Comparison of ENCODE assay signal across 10 cellular contexts in the genomic region with DNA sequence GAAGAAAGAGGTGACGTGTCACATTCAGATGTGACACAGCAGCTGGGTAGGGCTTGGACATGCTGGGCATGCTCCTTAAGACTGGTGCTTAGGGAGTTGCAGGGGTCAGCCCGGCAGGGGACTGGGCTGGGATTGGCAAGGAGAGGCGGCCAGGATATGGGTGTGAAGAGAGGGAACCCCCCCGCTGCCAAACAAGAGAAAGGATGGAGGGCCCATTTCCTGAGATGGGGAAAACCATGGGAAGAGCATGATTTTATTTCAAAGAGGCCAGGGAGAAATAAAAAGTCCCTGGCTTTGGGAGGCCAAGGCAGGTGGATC. TPM values are rescaled to one million over a fixed set of nuclear protein-coding genes. Genes with fewer than 3 reads are reported as not detected.
A peak's percentile ranks its signal among the peaks of the same experiment; 100 is the strongest.
DNase-seq lines count a peak whose midpoint lies in the region; ATAC-seq and TF ChIP-seq lines count a peak whose summit lies in the region.
"Had no signal": no experiment of that assay in that cellular context is flagged by ENCODE, and none has a peak within 500 bp of the region (broad histone marks: within the 10 kb centered on the region; RNA-seq: fewer than 3 reads in every experiment).

No MANE protein-coding gene starts in this region.

- CTCF ChIA-PET in T-cell (lab: Charles Lee) = interaction anchor here in 1 of 2 donors (1.1 kb wide), 1 partner anchor 32 kb away, joined by 3 read pairs; no protein-coding TSS in a partner anchor

- H3K4me3 ChIP-seq in hepatocyte = no peak overlapping the region
- H3K4me3 ChIP-seq: pancreas had no signal

- peaks cover 9% of the 10 kb centered on the region for H3K36me3 ChIP-seq in hepatocyte (replicated peaks; ENCODE audit: insufficient read depth, low read depth)

- no peak for TF ChIP-seq CTCF in hepatocyte (IDR thresholded peaks at IDR 0.05; ENCODE audit: poor library complexity)

- no peaks in the 10 kb centered on the region for H3K27me3 Mint-ChIP-seq in activated T-cell treated with anti-CD3 and anti-CD28 coated beads, Interleukin-2, amount 50 U/mL, for 72 hours (ENCODE audit: low read depth)
- no peaks in the 10 kb centered on the region for H3K27me3 Mint-ChIP-seq in activated T-cell treated with anti-CD3 and anti-CD28 coated beads, Interleukin-2, amount 50 U/mL, for 4 hours (ENCODE audit: low read depth)
- no peaks in the 10 kb centered on the region for H3K27me3 Mint-ChIP-seq in T-cell
- H3K27me3 Mint-ChIP-seq in stimulated activated naive B cell treated with anti-CD40 and anti-IgM and Interleukin-4, amounts not matched to agents 10 μg/mL and 1 μg/mL and 100 μg/mL, for 72 hours = no peaks in the 10 kb centered on the region

- 92% methylated on average over 4 of the region's 4 CpGs for whole genome bisulfite sequencing in hepatocyte (ENCODE audit: low lambda C conversion rate, missing lambda C conversion rate)

- H2AFZ ChIP-seq in hepatocyte = no peak overlapping the region

- peaks cover 36% of the 10 kb centered on the region for H3K4me1 ChIP-seq in hepatocyte (ENCODE audit: insufficient read depth)

- H3K9me3 ChIP-seq in hepatocyte (ENCODE audit: low read depth) = no peaks in the 10 kb centered on the region
- H3K9me3 ChIP-seq: pancreas had no signal

- no peak overlapping the region for H3K4me2 ChIP-seq in hepatocyte

- peaks cover 66% of the 10 kb centered on the region for H3K79me2 ChIP-seq in hepatocyte

- H3K27ac ChIP-seq in hepatocyte = peak overlapping the region; percentile 23
- H3K27ac ChIP-seq: pancreas had no signal

- ATAC-seq in activated T-cell treated with anti-CD3 and anti-CD28 coated beads, Interleukin-2, amount 50 U/mL, for 72 hours (replicated peaks in 1 of 2) = peak in 1 of 2 donors; percentile 4
- no peak for ATAC-seq in activated T-cell treated with anti-CD3 and anti-CD28 coated beads, Interleukin-2, amount 50 U/mL, for 4 hours
- no peak for ATAC-seq in T-cell (replicated peaks in 1 of 4)
- ATAC-seq in stimulated activated naive B cell treated with anti-CD40 and anti-IgM and Interleukin-4, amounts not matched to agents 10 μg/mL and 1 μg/mL and 100 μg/mL, for 72 hours (replicated peaks) = no peak
- ATAC-seq: pancreas had no signal

- H3K27ac Mint-ChIP-seq in activated T-cell treated with anti-CD3 and anti-CD28 coated beads, Interleukin-2, amount 50 U/mL, for 72 hours = peak overlapping the region; percentile 90
- peak overlapping the region; percentile 82 to 91 for H3K27ac Mint-ChIP-seq in T-cell
- H3K27ac Mint-ChIP-seq in stimulated activated naive B cell treated with anti-CD40 and anti-IgM and Interleukin-4, amounts not matched to agents 10 μg/mL and 1 μg/mL and 100 μg/mL, for 72 hours = peak overlapping the region; percentile 38

- peaks cover 90% of the 10 kb centered on the region for H3K4me1 Mint-ChIP-seq in activated T-cell treated with anti-CD3 and anti-CD28 coated beads, Interleukin-2, amount 50 U/mL, for 72 hours (ENCODE audit: low read depth)
- peaks cover 78% of the 10 kb centered on the region for H3K4me1 Mint-ChIP-seq in activated T-cell treated with anti-CD3 and anti-CD28 coated beads, Interleukin-2, amount 50 U/mL, for 4 hours (ENCODE audit: low read depth)
- peaks cover 86% of the 10 kb centered on the region in 3 donors for H3K4me1 Mint-ChIP-seq in T-cell
- H3K4me1 Mint-ChIP-seq in stimulated activated naive B cell treated with anti-CD40 and anti-IgM and Interleukin-4, amounts not matched to agents 10 μg/mL and 1 μg/mL and 100 μg/mL, for 72 hours = peaks cover 71 to 92% of the 10 kb centered on the region in 2 donors

- peak overlapping the region; percentile 28 to 29 for H3K4me3 Mint-ChIP-seq in activated T-cell treated with anti-CD3 and anti-CD28 coated beads, Interleukin-2, amount 50 U/mL, for 72 hours
- no peak overlapping the region for H3K4me3 Mint-ChIP-seq in activated T-cell treated with anti-CD3 and anti-CD28 coated beads, Interleukin-2, amount 50 U/mL, for 4 hours
- peak overlapping the region in 1 of 3 donors; percentile 66 for H3K4me3 Mint-ChIP-seq in T-cell
- H3K4me3 Mint-ChIP-seq in stimulated activated naive B cell treated with anti-CD40 and anti-IgM and Interleukin-4, amounts not matched to agents 10 μg/mL and 1 μg/mL and 100 μg/mL, for 72 hours = peak overlapping the region in 1 of 2 donors; percentile 62

- H3K36me3 Mint-ChIP-seq in activated T-cell treated with anti-CD3 and anti-CD28 coated beads, Interleukin-2, amount 50 U/mL, for 72 hours (ENCODE audit: insufficient read depth in 2 of 2) = peaks cover 28 to 51% of the 10 kb centered on the region in 2 donors
- peaks cover 49% of the 10 kb centered on the region for H3K36me3 Mint-ChIP-seq in activated T-cell treated with anti-CD3 and anti-CD28 coated beads, Interleukin-2, amount 50 U/mL, for 4 hours (ENCODE audit: insufficient read depth)
- peaks cover 41% of the 10 kb centered on the region for H3K36me3 Mint-ChIP-seq in T-cell
- peaks cover 76 to 90% of the 10 kb centered on the region in 2 donors for H3K36me3 Mint-ChIP-seq in stimulated activated naive B cell treated with anti-CD40 and anti-IgM and Interleukin-4, amounts not matched to agents 10 μg/mL and 1 μg/mL and 100 μg/mL, for 72 hours

- H3K9me3 Mint-ChIP-seq in activated T-cell treated with anti-CD3 and anti-CD28 coated beads, Interleukin-2, amount 50 U/mL, for 72 hours = no peaks in the 10 kb centered on the region
- H3K9me3 Mint-ChIP-seq in activated T-cell treated with anti-CD3 and anti-CD28 coated beads, Interleukin-2, amount 50 U/mL, for 4 hours = no peaks in the 10 kb centered on the region
- H3K9me3 Mint-ChIP-seq in T-cell = no peaks in the 10 kb centered on the region
- peaks cover 0 to 1% of the 10 kb centered on the region in 2 donors for H3K9me3 Mint-ChIP-seq in stimulated activated naive B cell treated with anti-CD40 and anti-IgM and Interleukin-4, amounts not matched to agents 10 μg/mL and 1 μg/mL and 100 μg/mL, for 72 hours

- POLR2A ChIA-PET in T-cell (lab: Charles Lee) = interaction anchor here in 1 of 2 donors (0.7 kb wide), 1 partner anchor 1752 kb away, joined by 3 read pairs; no protein-coding TSS in a partner anchor

- H3K27me3 ChIP-seq in hepatocyte = no peaks in the 10 kb centered on the region
- H3K27me3 ChIP-seq: pancreas had no signal

- H3K9me2 ChIP-seq in hepatocyte (replicated peaks; ENCODE audit: insufficient read depth) = no peaks in the 10 kb centered on the region

- peaks cover 81% of the 10 kb centered on the region for H4K20me1 ChIP-seq in hepatocyte (ENCODE audit: insufficient read depth, poor library complexity, severe bottlenecking)

- DNase-seq in activated T-cell treated with anti-CD3 and anti-CD28 coated beads, Interleukin-2, amount 50 U/mL, for 72 hours = no peak
- no peak for DNase-seq in activated T-cell treated with anti-CD3 and anti-CD28 coated beads, Interleukin-2, amount 50 U/mL, for 4 hours
- DNase-seq in T-cell (no peak), hepatocyte (ENCODE audit: low spot score) (no peak), SIG-M5 treated with dmso at 0.1 percent for 504 hours (lab: John Stamatoyannopoulos, UW; ENCODE audit: unreplicated experiment) (no peak), NCI-H1417 treated with DMSO at 0.1 percent for 48 hours (lab: John Stamatoyannopoulos, UW) (no peak), activated gamma-delta T cell treated with Interleukin-2 at 50 U/mL for 16 hours (no peak)
- no peak for DNase-seq in stimulated activated naive B cell treated with anti-CD40 and anti-IgM and Interleukin-4, amounts not matched to agents 10 μg/mL and 1 μg/mL and 100 μg/mL, for 72 hours

RNA-seq across cellular contexts. Expression of a gene that starts 5.3 kb away (rescaled TPM):
- 100 to 1,000 TPM; 779 to 836 TPM for total RNA-seq in activated T-cell treated with anti-CD3 and anti-CD28 coated beads, Interleukin-2, amount 50 U/mL, for 72 hours
- total RNA-seq in activated T-cell treated with anti-CD3 and anti-CD28 coated beads, Interleukin-2, amount 50 U/mL, for 4 hours = 100 to 1,000 TPM; 611 to 673 (median 650) TPM
- total RNA-seq in T-cell (100 to 1,000 TPM; 236 to 371 (median 327) TPM), hepatocyte (231 and 271 TPM in 2 replicates)
- polyA plus RNA-seq in hepatocyte = 144 and 170 TPM in 2 replicates

RNA-seq across cellular contexts. Expression of a gene that starts 6.9 kb away (rescaled TPM):
- 10 to 100 TPM; 78.3 to 82.0 TPM for total RNA-seq in activated T-cell treated with anti-CD3 and anti-CD28 coated beads, Interleukin-2, amount 50 U/mL, for 72 hours
- 100 to 1,000 TPM; 198 to 208 (median 201) TPM for total RNA-seq in activated T-cell treated with anti-CD3 and anti-CD28 coated beads, Interleukin-2, amount 50 U/mL, for 4 hours
- total RNA-seq in T-cell = 10 to 100 TPM; 42.4 to 76.8 (median 73.5) TPM
- total RNA-seq in hepatocyte = 82.9 and 84.0 TPM in 2 replicates
- 117 and 118 TPM in 2 replicates for polyA plus RNA-seq in hepatocyte

RNA-seq across cellular contexts. Expression of a gene that starts 23.5 kb away (rescaled TPM):
- total RNA-seq in activated T-cell treated with anti-CD3 and anti-CD28 coated beads, Interleukin-2, amount 50 U/mL, for 72 hours = 10 to 100 TPM; 49.5 to 58.3 TPM
- 10 to 100 TPM; 69.9 to 76.6 (median 70.7) TPM for total RNA-seq in activated T-cell treated with anti-CD3 and anti-CD28 coated beads, Interleukin-2, amount 50 U/mL, for 4 hours
- total RNA-seq in T-cell (10 to 100 TPM; 19.7 to 44.1 (median 38.5) TPM), hepatocyte (25.8 and 31.8 TPM in 2 replicates)
- 17.5 and 22.2 TPM in 2 replicates for polyA plus RNA-seq in hepatocyte

RNA-seq across cellular contexts. Expression of a gene that starts 44.9 kb away (rescaled TPM):
- under 1 TPM; 0.34 to 0.58 TPM for total RNA-seq in activated T-cell treated with anti-CD3 and anti-CD28 coated beads, Interleukin-2, amount 50 U/mL, for 72 hours
- total RNA-seq in activated T-cell treated with anti-CD3 and anti-CD28 coated beads, Interleukin-2, amount 50 U/mL, for 4 hours = under 1 TPM; 0.05 to 0.14 (median 0.08) TPM
- 10 to 100 TPM; 16.1 to 32.9 (median 28.8) TPM for total RNA-seq in T-cell
- 0.16 and 0.17 TPM in 2 replicates for total RNA-seq in hepatocyte
- 0.10 and 0.21 TPM in 2 replicates for polyA plus RNA-seq in hepatocyte
- total RNA-seq: LHCN-M2 had no signal

Comparison
In these comparisons a context has a peak if more than half of its experiments do, and no peak if none do; other contexts are left out.
1. H3K27ac Mint-ChIP-seq: peak in every context shown above with its lines; median percentile 90 in activated T-cell treated with anti-CD3 and anti-CD28 coated beads, Interleukin-2, amount 50 U/mL, for 72 hours; 86 in T-cell; 38 in stimulated activated naive B cell treated with anti-CD40 and anti-IgM and Interleukin-4, amounts not matched to agents 10 μg/mL and 1 μg/mL and 100 μg/mL, for 72 hours.